22 cellular contexts compared by ENCODE assay signal in the genomic region with DNA sequence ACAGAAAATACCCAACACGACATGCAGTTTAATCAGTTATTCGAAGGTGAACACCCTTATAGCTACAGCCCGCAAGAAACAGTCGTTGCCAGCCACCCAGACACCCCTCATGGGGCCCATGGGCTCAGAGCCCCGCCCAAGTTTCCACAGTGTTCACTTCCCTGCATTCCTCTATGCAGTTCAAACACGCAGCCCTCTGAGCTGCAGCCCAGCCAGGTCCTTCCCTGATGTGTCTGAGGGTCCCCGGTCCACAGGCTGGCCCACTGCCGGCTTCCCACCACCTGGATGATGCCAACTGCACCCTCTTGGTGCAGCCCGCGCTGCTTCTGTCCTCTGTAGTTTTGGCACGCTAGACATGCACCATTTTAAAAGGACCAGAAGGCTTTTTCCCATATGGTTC.
"Had no signal": no experiment of that assay in that cellular context is flagged by ENCODE, and none has a peak within 500 bp of the region (broad histone marks: within the 10 kb centered on the region; RNA-seq: fewer than 3 reads in every experiment).

No MANE protein-coding gene starts in this region.

- H3K9me3 Mint-ChIP-seq: dendritic cell treated with granulocyte-macrophage colony-stimulating factor and Interleukin-4, amounts not matched to agents 40 ng/mL and 50 ng/mL, for 4 days; effector memory CD8-positive, alpha-beta T cell; immature natural killer cell; mesothelial cell of epicardium; natural killer cell had no signal

- H3K27ac ChIP-seq: esophagus squamous epithelium, gastroesophageal sphincter, left ventricle myocardium inferior, lower lobe of right lung, spleen, stomach had no signal

- H3K27me3 Mint-ChIP-seq: dendritic cell treated with granulocyte-macrophage colony-stimulating factor and Interleukin-4, amounts not matched to agents 40 ng/mL and 50 ng/mL, for 4 days; memory B cell had no signal

- H3K27me3 ChIP-seq: esophagus squamous epithelium, gastroesophageal sphincter, spleen, stomach had no signal

- H3K27ac Mint-ChIP-seq: effector memory CD8-positive, alpha-beta T cell; memory B cell; mesothelial cell of epicardium; natural killer cell had no signal

- H3K36me3 ChIP-seq: lower lobe of right lung had no signal

- H3K36me3 Mint-ChIP-seq: memory B cell, natural killer cell had no signal

- H3K9me3 ChIP-seq: esophagus squamous epithelium, gastroesophageal sphincter, left ventricle myocardium inferior, lower lobe of right lung, spleen, stomach had no signal

- ATAC-seq: effector memory CD8-positive, alpha-beta T cell; gastroesophageal sphincter; left cardiac atrium; lower lobe of right lung; natural killer cell; sciatic nerve had no signal

- H3K4me3 Mint-ChIP-seq: dendritic cell treated with granulocyte-macrophage colony-stimulating factor and Interleukin-4, amounts not matched to agents 40 ng/mL and 50 ng/mL, for 4 days; effector memory CD8-positive, alpha-beta T cell; immature natural killer cell; memory B cell; mesothelial cell of epicardium; natural killer cell had no signal

- H3K4me3 ChIP-seq: esophagus squamous epithelium, gastroesophageal sphincter, left ventricle myocardium inferior, lower lobe of right lung, spleen, stomach had no signal

- DNase-seq: effector memory CD8-positive, alpha-beta T cell; esophagus squamous epithelium; foreskin fibroblast; immature natural killer cell; kidney; left cardiac atrium; left ventricle myocardium inferior; lower lobe of right lung; natural killer cell; posterior cingulate gyrus; spleen; stimulated activated CD4-positive, alpha-beta T cell treated with anti-CD3 and anti-CD28 coated beads, Interleukin-15, amount 100 ng/mL, for 24 hours; stimulated activated CD4-positive, alpha-beta T cell treated with anti-CD3 and anti-CD28 coated beads, Interleukin-1b, Interleukin-23, amount 100 ng/mL, for 48 hours; stimulated activated CD4-positive, alpha-beta T cell treated with anti-CD3 and anti-CD28 coated beads, Interleukin-4, amount 100 ng/mL, for 24 hours; stimulated activated naive CD4-positive, alpha-beta T cell; stomach; trophoblast cell had no signal
